Comparison of ENCODE assay signal across 2 cellular contexts in genomic region chr2:71695235-71696120, GRCh38.
TF ChIP-seq lines count a peak whose summit lies in the region.

No MANE protein-coding gene starts in this region.

TF ChIP-seq in K562, 482 proteins besides CTCF, POLR2A, EP300 and RAD21 (continued from another document):
- TF ChIP-seq ELF2 (CRISPR knock-in tag; IDR thresholded peaks at IDR 0.05), result no peak
- peak; percentile 77 for TF ChIP-seq ZNF263 (CRISPR knock-in tag; IDR thresholded peaks at IDR 0.05; ENCODE audit: borderline replicate concordance)
- TF ChIP-seq ESRRA (IDR thresholded peaks at IDR 0.05; ENCODE audit: borderline replicate concordance, low read depth), result peak; percentile 38; the same call in 1 of the 2 replicates
- TF ChIP-seq FOXJ2 (tag; IDR thresholded peaks at IDR 0.05), result no peak
- TF ChIP-seq SOX6 (IDR thresholded peaks at IDR 0.05), result no peak
- no peak for TF ChIP-seq KDM4B (IDR thresholded peaks at IDR 0.05; ENCODE audit: borderline replicate concordance in 2 of 2, low read depth in 1 of 2)
- TF ChIP-seq ZNF318 (IDR thresholded peaks at IDR 0.05; ENCODE audit: borderline replicate concordance in 1 of 2, low read depth in 1 of 2), result no peak
- no peak for TF ChIP-seq BRD4 (IDR thresholded peaks at IDR 0.05)

TF ChIP-seq in HepG2, 621 proteins besides CTCF, POLR2A, EP300 and RAD21 (continued from another document):
- no peak for TF ChIP-seq ZFP91 (CRISPR knock-in tag; IDR thresholded peaks at IDR 0.05; ENCODE audit: borderline replicate concordance)
- TF ChIP-seq MYC (CRISPR knock-in tag; IDR thresholded peaks at IDR 0.05; ENCODE audit: borderline replicate concordance), result 0 out of 2 replicates have a peak, but pooled peaks have one; percentile 13
- no peak for TF ChIP-seq ZNF552 (CRISPR knock-in tag; IDR thresholded peaks at IDR 0.05; ENCODE audit: borderline replicate concordance)
- TF ChIP-seq ZNF263 (CRISPR knock-in tag; IDR thresholded peaks at IDR 0.05), result peak; percentile 72
